Comparison of ENCODE assay signal across 21 cellular contexts in genomic region chr18:13226533-13227144, GRCh38. TPM values are rescaled to one million over a fixed set of nuclear protein-coding genes. Genes with fewer than 3 reads are reported as not detected.
DNase-seq lines count a peak whose midpoint lies in the region; ATAC-seq and TF ChIP-seq lines count a peak whose summit lies in the region.
"Had no signal": no experiment of that assay in that cellular context is flagged by ENCODE, and none has a peak within 500 bp of the region (broad histone marks: within the 10 kb centered on the region; RNA-seq: fewer than 3 reads in every experiment).

No MANE protein-coding gene starts in this region.

- H3K9me2 ChIP-seq in GM23338 (ENCODE audit: insufficient read depth), result no peaks in the 10 kb centered on the region

- H3K36me3 ChIP-seq in GM23338 (ENCODE audit: insufficient read depth) (no peaks in the 10 kb centered on the region), endodermal cell (ENCODE audit: control insufficient read depth, insufficient read depth, low read length) (no peaks in the 10 kb centered on the region)
- H3K36me3 ChIP-seq: HAP-1 had no signal

- H3K27ac ChIP-seq in GM23338 (ENCODE audit: low read depth) (no peak overlapping the region), endodermal cell (ENCODE audit: low read depth, low read length) (no peak overlapping the region)
- H3K27ac ChIP-seq: 22Rv1, BLaER1, C4-2B, GM23248 had no signal

- H3K36me3 Mint-ChIP-seq in GM23338 (ENCODE audit: low read depth), result no peaks in the 10 kb centered on the region; the same call in 2 of the 3 replicates
- peaks cover 13% of the 10 kb centered on the region for H3K36me3 Mint-ChIP-seq in chondrocyte (ENCODE audit: low read depth)
- H3K36me3 Mint-ChIP-seq in endodermal cell (ENCODE audit: low read depth), result peaks cover 2% of the 10 kb centered on the region
- no peaks in the 10 kb centered on the region for H3K36me3 Mint-ChIP-seq in nephron progenitor cell (ENCODE audit: low read depth)
- H3K36me3 Mint-ChIP-seq: CD4-positive, CD25-positive, alpha-beta regulatory T cell had no signal

- no peaks in the 10 kb centered on the region for H3K9me3 Mint-ChIP-seq in GM23338
- H3K9me3 Mint-ChIP-seq in chondrocyte (ENCODE audit: low read depth), result no peaks in the 10 kb centered on the region
- no peaks in the 10 kb centered on the region for H3K9me3 Mint-ChIP-seq in endodermal cell
- H3K9me3 Mint-ChIP-seq in nephron progenitor cell, result no peaks in the 10 kb centered on the region
- H3K9me3 Mint-ChIP-seq: CD4-positive, CD25-positive, alpha-beta regulatory T cell; CD8-positive, alpha-beta T cell; HFFc6 had no signal

- 93 to 94% methylated on average over 3 to 5 of the region's 5 CpGs for WGBS in endodermal cell (ENCODE audit: insufficient coverage in 1 of 2, insufficient read length in 1 of 2), 2 experiments

- no peaks in the 10 kb centered on the region for H3K27me3 ChIP-seq in GM23338 (ENCODE audit: insufficient read depth)
- H3K27me3 ChIP-seq in endodermal cell (ENCODE audit: control insufficient read depth, insufficient read depth, low read length, poor library complexity, severe bottlenecking), result no peaks in the 10 kb centered on the region
- H3K27me3 ChIP-seq: BLaER1 had no signal

- ATAC-seq in GM23338 (peak; percentile 44; the same call in 2 of the 3 replicates), GM21723 (IDR thresholded peaks at IDR 0.05; ENCODE audit: unreplicated experiment) (no peak)
- ATAC-seq: CD8-positive, alpha-beta T cell had no signal

- no peak overlapping the region for H2AFZ ChIP-seq in GM23338
- H2AFZ ChIP-seq: GM23248 had no signal

- no peaks in the 10 kb centered on the region for H3K79me2 ChIP-seq in GM23338 (replicated peaks; ENCODE audit: insufficient read depth)

- no peak overlapping the region for H3K9ac ChIP-seq in endodermal cell (ENCODE audit: extremely low read depth, low read length, poor library complexity, severe bottlenecking)
- H3K9ac ChIP-seq: BLaER1, GM23248 had no signal

- H3F3A ChIP-seq in GM23338 (replicated peaks; ENCODE audit: low read depth), result no peaks in the 10 kb centered on the region

- TF ChIP-seq CTCF in GM23338 (conservative IDR thresholded peaks at IDR 0.05; ENCODE audit: low read depth in 2 of 2), result no peak
- peak; percentile 9 for TF ChIP-seq CTCF in chondrocyte (IDR thresholded peaks at IDR 0.05)
- peak; percentile 37 for TF ChIP-seq CTCF in endodermal cell (conservative IDR thresholded peaks at IDR 0.05)
- no peak for TF ChIP-seq CTCF in nephron progenitor cell (IDR thresholded peaks at IDR 0.05)

- no peak overlapping the region for H3K4me3 ChIP-seq in GM23338
- no peak overlapping the region for H3K4me3 ChIP-seq in endodermal cell (ENCODE audit: low read length)
- H3K4me3 ChIP-seq: BLaER1, GM23248, HAP-1 had no signal

- H3K4me1 ChIP-seq in GM23338 (ENCODE audit: insufficient read depth), result peaks cover 14% of the 10 kb centered on the region; the same call in 1 of the 2 replicates
- peaks cover under 1% of the 10 kb centered on the region for H3K4me1 ChIP-seq in endodermal cell (ENCODE audit: control insufficient read depth, insufficient read depth, low read length)
- H3K4me1 ChIP-seq: Caco-2, HAP-1 had no signal

- H3K27ac Mint-ChIP-seq in GM23338, result no peak overlapping the region
- H3K27ac Mint-ChIP-seq in chondrocyte (ENCODE audit: unreplicated experiment), result no peak overlapping the region
- H3K27ac Mint-ChIP-seq in endodermal cell, result no peak overlapping the region
- no peak overlapping the region for H3K27ac Mint-ChIP-seq in nephron progenitor cell
- H3K27ac Mint-ChIP-seq: B cell; CD4-positive, CD25-positive, alpha-beta regulatory T cell; CD8-positive, alpha-beta T cell; HFFc6 had no signal

- no peak overlapping the region for H3K4me2 ChIP-seq in GM23338
- H3K4me2 ChIP-seq: BLaER1 had no signal

- peak; percentile 24 for DNase-seq in activated CD8-positive, alpha-beta memory T cell treated with anti-CD3 and anti-CD28 coated beads for 24 hours
- no peak for DNase-seq in activated CD8-positive, alpha-beta memory T cell treated with anti-CD3 and anti-CD28 coated beads, Interleukin-2, amount 50 U/mL, for 4 hours
- no peak for DNase-seq in GM23338 (ENCODE audit: low spot score)
- DNase-seq in chondrocyte (ENCODE audit: low spot score), result no peak
- DNase-seq in endodermal cell, result no peak
- DNase-seq in nephron progenitor cell, result no peak
- no peak for DNase-seq in NCI-H2227 treated with DMSO at 0.1 percent for 48 hours (lab: John Stamatoyannopoulos, UW)
- DNase-seq: Caco-2; CD4-positive, CD25-positive, alpha-beta regulatory T cell; CD8-positive, alpha-beta T cell; DMS153; DND-41; GM23248; HFFc6 had no signal

- H3K9me3 ChIP-seq in endodermal cell (ENCODE audit: control insufficient read depth, low read length), result no peaks in the 10 kb centered on the region
- H3K9me3 ChIP-seq: BLaER1, Caco-2, HAP-1 had no signal

- peaks cover 5% of the 10 kb centered on the region for H3K27me3 Mint-ChIP-seq in GM23338 (ENCODE audit: insufficient read depth, low read depth, poor library complexity)
- H3K27me3 Mint-ChIP-seq in chondrocyte (ENCODE audit: low read depth), result no peaks in the 10 kb centered on the region
- H3K27me3 Mint-ChIP-seq in endodermal cell (ENCODE audit: insufficient read depth), result no peaks in the 10 kb centered on the region
- peaks cover 27% of the 10 kb centered on the region for H3K27me3 Mint-ChIP-seq in nephron progenitor cell (ENCODE audit: low read depth, poor library complexity)
- H3K27me3 Mint-ChIP-seq: CD4-positive, CD25-positive, alpha-beta regulatory T cell had no signal

- H3K4me3 Mint-ChIP-seq in GM23338, result no peak overlapping the region
- no peak overlapping the region for H3K4me3 Mint-ChIP-seq in chondrocyte (ENCODE audit: unreplicated experiment)
- no peak overlapping the region for H3K4me3 Mint-ChIP-seq in endodermal cell
- H3K4me3 Mint-ChIP-seq in nephron progenitor cell, result no peak overlapping the region
- H3K4me3 Mint-ChIP-seq: B cell; CD4-positive, CD25-positive, alpha-beta regulatory T cell; CD8-positive, alpha-beta T cell; HFFc6 had no signal

- peaks cover 16% of the 10 kb centered on the region for H3K4me1 Mint-ChIP-seq in GM23338
- peaks cover 44% of the 10 kb centered on the region for H3K4me1 Mint-ChIP-seq in chondrocyte (ENCODE audit: low read depth)
- H3K4me1 Mint-ChIP-seq in endodermal cell, result peaks cover 19% of the 10 kb centered on the region
- peaks cover 27% of the 10 kb centered on the region for H3K4me1 Mint-ChIP-seq in nephron progenitor cell
- H3K4me1 Mint-ChIP-seq: B cell had no signal

- H4K20me1 ChIP-seq in GM23338 (replicated peaks; ENCODE audit: insufficient read depth), result no peaks in the 10 kb centered on the region

TF ChIP-seq in GM23338, 12 proteins besides CTCF, POLR2A, EP300 and RAD21 (continues in another document):
- no peak for TF ChIP-seq CREB1 (CRISPR knock-in tag; IDR thresholded peaks at IDR 0.05; ENCODE audit: low read depth)
- no peak for TF ChIP-seq STAT1 (IDR thresholded peaks at IDR 0.05; ENCODE audit: unreplicated experiment)

RNA-seq across cellular contexts. Expression of gene LDLRAD4, which starts 8.1 kb away (rescaled TPM):
- total RNA-seq in GM23338 (2014; rRNA removed; shearing (Covaris generic)), result 1.0 and 1.9 TPM in 2 replicates
- polyA plus RNA-seq in GM23338 (2016; fragmentation: Nextera tagmentation; extraction: Ambion mirVana), result 0.17 and 0.73 TPM in 2 replicates
- total RNA-seq in chondrocyte (78.2 to 229 TPM (median 80.5 TPM) in 3 replicates), endodermal cell (10 to 100 TPM; 14.9 to 15.1 TPM)
- polyA plus RNA-seq in endodermal cell (2013, experiment 1 of 2), result 22.2 TPM
- polyA plus RNA-seq in endodermal cell (2013, experiment 2 of 2), result 26.3 TPM
- total RNA-seq: GM23248, HFFc6 had no signal
- polyA plus RNA-seq: AG04450, GM23248 had no signal

Comparison
In these comparisons a context has a peak if more than half of its experiments do, and no peak if none do; other contexts are left out.
1. CTCF ChIP-seq: peak in chondrocyte (single experiment) and endodermal cell (single experiment); none in GM23338 (0 of 2) and nephron progenitor cell (single experiment).